ENCODE assay signal across 1 cellular context in the genomic region with DNA sequence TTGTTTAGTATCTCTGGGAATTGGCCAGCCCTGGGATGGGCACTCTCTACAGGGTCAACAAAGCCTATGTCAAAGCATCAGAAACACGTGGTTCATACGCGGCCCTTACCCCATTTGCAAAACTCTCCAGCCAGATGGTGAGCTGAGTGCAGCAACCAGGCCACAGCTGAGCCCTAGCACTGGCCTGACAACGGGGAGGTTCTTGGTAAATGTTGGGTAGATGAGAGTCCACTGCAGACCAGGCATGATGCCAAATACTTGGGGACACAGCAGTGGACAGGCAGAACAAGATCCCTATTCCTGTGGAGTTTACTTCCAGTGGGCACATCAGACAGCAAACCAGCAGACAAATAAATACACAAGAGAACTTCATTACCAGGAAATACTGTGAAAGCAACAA.
TF ChIP-seq lines count a peak whose summit lies in the region.

No MANE protein-coding gene starts in this region.

TF ChIP-seq in IMR-90, 13 proteins besides CTCF, POLR2A, EP300 and RAD21:
- TF ChIP-seq MXI1 (IDR thresholded peaks at IDR 0.05; ENCODE audit: borderline replicate concordance, low read depth, low read length) (no peak), BHLHE40 (IDR thresholded peaks at IDR 0.05; ENCODE audit: low read depth, low read length) (no peak), CEBPB (IDR thresholded peaks at IDR 0.05; ENCODE audit: low read depth, low read length) (no peak)
